Comparison of ENCODE assay signal across 34 cellular contexts in genomic region chr11:105579111-105579510, GRCh38. TPM values are rescaled to one million over a fixed set of nuclear protein-coding genes. Genes with fewer than 3 reads are reported as not detected.
"Had no signal": no experiment of that assay in that cellular context is flagged by ENCODE, and none has a peak within 500 bp of the region (broad histone marks: within the 10 kb centered on the region; RNA-seq: fewer than 3 reads in every experiment).

No MANE protein-coding gene starts in this region.

- H3K9me3 ChIP-seq: MG63, Peyer's patch had no signal

- DNase-seq: activated CD4-positive, alpha-beta memory T cell treated with anti-CD3 and anti-CD28 coated beads, Interleukin-2, amount 10 ng/mL, durations not matched to agents 7 days and 5 days; activated CD4-positive, alpha-beta T cell treated with anti-CD3 and anti-CD28 coated beads for 1 hour; activated CD4-positive, alpha-beta T cell treated with anti-CD3 and anti-CD28 coated beads for 48 hours; activated CD4-positive, CD25-positive, alpha-beta regulatory T cell; activated CD8-positive, alpha-beta memory T cell treated with anti-CD3 and anti-CD28 coated beads for 24 hours; activated CD8-positive, alpha-beta memory T cell treated with anti-CD3 and anti-CD28 coated beads, Interleukin-2, amount 10 ng/mL, durations not matched to agents 7 days and 5 days; activated CD8-positive, alpha-beta memory T cell treated with anti-CD3 and anti-CD28 coated beads, Interleukin-2, amount 50 U/mL, for 48 hours; activated effector memory CD4-positive, alpha-beta T cell treated with Interleukin-2 at 50 U/mL for 16 hours; activated naive CD4-positive, alpha-beta T cell treated with anti-CD3 and anti-CD28 coated beads, Interleukin-2, amount 10 ng/mL, durations not matched to agents 7 days and 5 days; activated naive CD8-positive, alpha-beta T cell treated with anti-CD3 and anti-CD28 coated beads, Interleukin-2, amount 50 U/mL, for 24 hours; activated T-cell treated with anti-CD3 and anti-CD28 coated beads, Interleukin-2, amount 50 U/mL, for 48 hours; anterior cingulate cortex; caudate nucleus; Kasumi-1; KG1; MG63; NCI-H1048; NCI-H1105 treated with DMSO at 0.1 percent for 48 hours; NCI-H1436; NCI-H1694 treated with DMSO at 0.1 percent for 48 hours; NCI-H2029; NCI-H345; NCI-H524 treated with DMSO at 0.1 percent for 48 hours; Peyer's patch; SIG-M5; SW 1271; T-helper 1 cell; T-helper 2 cell; T-helper 9 cell; WERI-Rb-1 had no signal

- H3K4me1 ChIP-seq: Peyer's patch had no signal

- H3K27ac ChIP-seq: Peyer's patch, RWPE1, WERI-Rb-1 had no signal

- FAIRE-seq: bronchial epithelial cell had no signal

- ATAC-seq: activated CD8-positive, alpha-beta memory T cell treated with anti-CD3 and anti-CD28 coated beads, Interleukin-2, amount 10 ng/mL, durations not matched to agents 7 days and 5 days; activated naive CD8-positive, alpha-beta T cell treated with anti-CD3 and anti-CD28 coated beads, Interleukin-2, amount 50 U/mL, for 24 hours; Right ventricle myocardium inferior had no signal

- H3K4me3 ChIP-seq: MG63, Peyer's patch had no signal

- H3K27me3 ChIP-seq: MG63, Peyer's patch had no signal

- H3K36me3 ChIP-seq: MG63, Peyer's patch, WERI-Rb-1 had no signal

RNA-seq across cellular contexts. Expression of gene GRIA4, which starts 30.8 kb away (rescaled TPM):
- total RNA-seq: activated CD4-positive, alpha-beta memory T cell treated with anti-CD3 and anti-CD28 coated beads, Interleukin-2, amount 10 ng/mL, durations not matched to agents 7 days and 5 days; activated CD8-positive, alpha-beta memory T cell treated with anti-CD3 and anti-CD28 coated beads, Interleukin-2, amount 10 ng/mL, durations not matched to agents 7 days and 5 days; bronchial epithelial cell; NCI-H460; Right ventricle myocardium inferior had no signal
